In the genomic region with DNA sequence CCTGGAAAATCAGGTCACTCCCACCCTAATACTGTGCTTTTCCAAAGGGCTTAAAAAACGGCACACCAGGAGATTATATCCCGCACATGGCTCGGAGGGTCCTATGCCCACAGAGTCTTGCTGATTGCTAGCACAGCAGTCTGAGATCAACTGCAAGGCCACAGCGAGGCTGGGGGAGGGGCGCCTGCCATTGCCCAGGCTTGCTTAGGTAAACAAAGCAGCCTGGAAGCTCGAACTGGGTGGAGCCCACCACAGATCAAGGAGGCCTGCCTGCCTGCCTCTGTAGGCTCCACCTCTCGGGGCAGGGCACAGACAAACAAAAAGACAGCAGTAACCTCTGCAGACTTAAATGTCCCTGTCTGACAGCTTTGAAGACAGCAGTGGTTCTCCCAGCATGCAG, we compare ENCODE assay signal across 9 cellular contexts. TPM values are rescaled to one million over a fixed set of nuclear protein-coding genes. Genes with fewer than 3 reads are reported as not detected.
"Had no signal": no experiment of that assay in that cellular context is flagged by ENCODE, and none has a peak within 500 bp of the region (broad histone marks: within the 10 kb centered on the region; RNA-seq: fewer than 3 reads in every experiment).

No MANE protein-coding gene starts in this region.

RNA-seq across cellular contexts. Expression of a gene that starts 26.3 kb away (rescaled TPM):
- total RNA-seq: LHCN-M2; MCF 10A; OCI-LY7; PC-9; Right ventricle myocardium inferior; RPMI7951; SJCRH30; SK-MEL-5; T-helper 1 cell treated with Interleukin-12 subunit alpha and Interleukin-12 subunit beta and Interleukin-4 antibody, amounts not matched to agents 30 ng/mL and 1 ng/mL, for 36 hours had no signal

RNA-seq across cellular contexts. Expression of a gene that starts 38.0 kb away (rescaled TPM):
- total RNA-seq: LHCN-M2, MCF 10A, OCI-LY7, Right ventricle myocardium inferior, RPMI7951, SK-MEL-5 had no signal
